19 cellular contexts compared by ENCODE assay signal in genomic region chr1:193141804-193142203, GRCh38. TPM values are rescaled to one million over a fixed set of nuclear protein-coding genes. Genes with fewer than 3 reads are reported as not detected.
A peak's percentile ranks its signal among the peaks of the same experiment; 100 is the strongest.
DNase-seq lines count a peak whose midpoint lies in the region; ATAC-seq and TF ChIP-seq lines count a peak whose summit lies in the region.
"Had no signal": no experiment of that assay in that cellular context is flagged by ENCODE, and none has a peak within 500 bp of the region (broad histone marks: within the 10 kb centered on the region; RNA-seq: fewer than 3 reads in every experiment).

No MANE protein-coding gene starts in this region.

- no peaks in the 10 kb centered on the region for H3K27me3 ChIP-seq in esophagus muscularis mucosa
- H3K27me3 ChIP-seq: gastroesophageal sphincter, right lobe of liver, upper lobe of right lung had no signal

- H3K4me1 Mint-ChIP-seq in activated naive CD4-positive, alpha-beta T cell treated with anti-CD3 and anti-CD28 coated beads, Interleukin-2, amount 50 U/mL, for 24 hours, result peaks cover 38% of the 10 kb centered on the region
- H3K4me1 Mint-ChIP-seq in activated naive CD4-positive, alpha-beta T cell treated with anti-CD3 and anti-CD28 coated beads, Interleukin-2, amount 10 ng/mL, durations not matched to agents 7 days and 5 days, result peaks cover 10% of the 10 kb centered on the region
- peaks cover 17 to 18% of the 10 kb centered on the region in 2 donors for H3K4me1 Mint-ChIP-seq in effector memory CD8-positive, alpha-beta T cell (ENCODE audit: low read depth in 2 of 2)
- peaks cover 20% of the 10 kb centered on the region for H3K4me1 Mint-ChIP-seq in stimulated activated naive CD8-positive, alpha-beta T cell treated with anti-CD3 and anti-CD28 coated beads, Interleukin-15, Interleukin-2, amounts not matched to agents 100 ng/mL and 50 ng/mL, for 24 hours (ENCODE audit: low read depth)

- peak overlapping the region; percentile 74 for H3K27ac Mint-ChIP-seq in activated naive CD4-positive, alpha-beta T cell treated with anti-CD3 and anti-CD28 coated beads, Interleukin-2, amount 50 U/mL, for 24 hours
- no peak overlapping the region for H3K27ac Mint-ChIP-seq in activated naive CD4-positive, alpha-beta T cell treated with anti-CD3 and anti-CD28 coated beads, Interleukin-2, amount 10 ng/mL, durations not matched to agents 7 days and 5 days
- H3K27ac Mint-ChIP-seq in effector memory CD8-positive, alpha-beta T cell, result no peak overlapping the region
- peak overlapping the region; percentile 38 for H3K27ac Mint-ChIP-seq in stimulated activated naive CD8-positive, alpha-beta T cell treated with anti-CD3 and anti-CD28 coated beads, Interleukin-15, Interleukin-2, amounts not matched to agents 100 ng/mL and 50 ng/mL, for 24 hours

- H3K9me3 Mint-ChIP-seq in activated naive CD4-positive, alpha-beta T cell treated with anti-CD3 and anti-CD28 coated beads, Interleukin-2, amount 50 U/mL, for 24 hours, result no peaks in the 10 kb centered on the region
- no peaks in the 10 kb centered on the region for H3K9me3 Mint-ChIP-seq in activated naive CD4-positive, alpha-beta T cell treated with anti-CD3 and anti-CD28 coated beads, Interleukin-2, amount 10 ng/mL, durations not matched to agents 7 days and 5 days
- H3K9me3 Mint-ChIP-seq in effector memory CD8-positive, alpha-beta T cell, result no peaks in the 10 kb centered on the region
- H3K9me3 Mint-ChIP-seq in stimulated activated naive CD8-positive, alpha-beta T cell treated with anti-CD3 and anti-CD28 coated beads, Interleukin-15, Interleukin-2, amounts not matched to agents 100 ng/mL and 50 ng/mL, for 24 hours, result no peaks in the 10 kb centered on the region

- no peak overlapping the region for H3K9ac ChIP-seq in SK-N-MC (ENCODE audit: insufficient read length)

- peaks cover 0 to 21% (median 7%) of the 10 kb centered on the region in 4 donors for H3K4me1 ChIP-seq in esophagus muscularis mucosa
- H3K4me1 ChIP-seq: right lobe of liver, upper lobe of right lung had no signal

- H3K4me3 ChIP-seq in SK-N-MC (no peak overlapping the region), esophagus muscularis mucosa (no peak overlapping the region)
- H3K4me3 ChIP-seq: gastroesophageal sphincter, right lobe of liver, upper lobe of right lung had no signal

- H3K4me3 Mint-ChIP-seq in activated naive CD4-positive, alpha-beta T cell treated with anti-CD3 and anti-CD28 coated beads, Interleukin-2, amount 50 U/mL, for 24 hours, result peak overlapping the region; percentile 2
- H3K4me3 Mint-ChIP-seq in activated naive CD4-positive, alpha-beta T cell treated with anti-CD3 and anti-CD28 coated beads, Interleukin-2, amount 10 ng/mL, durations not matched to agents 7 days and 5 days, result no peak overlapping the region
- no peak overlapping the region for H3K4me3 Mint-ChIP-seq in effector memory CD8-positive, alpha-beta T cell
- H3K4me3 Mint-ChIP-seq in stimulated activated naive CD8-positive, alpha-beta T cell treated with anti-CD3 and anti-CD28 coated beads, Interleukin-15, Interleukin-2, amounts not matched to agents 100 ng/mL and 50 ng/mL, for 24 hours, result peak overlapping the region; percentile 2

- no peak for TF ChIP-seq CTCF in esophagus muscularis mucosa (IDR thresholded peaks at IDR 0.05)

- intact Hi-C loops in esophagus muscularis mucosa (cut with DNase I), result no loop called here

- CTCF ChIA-PET in activated naive CD4-positive, alpha-beta T cell treated with anti-CD3 and anti-CD28 coated beads, Interleukin-2, amount 10 ng/mL, durations not matched to agents 7 days and 5 days (lab: Charles Lee), result no interaction called here

- H3K27me3 Mint-ChIP-seq in activated naive CD4-positive, alpha-beta T cell treated with anti-CD3 and anti-CD28 coated beads, Interleukin-2, amount 50 U/mL, for 24 hours, result no peaks in the 10 kb centered on the region
- H3K27me3 Mint-ChIP-seq in activated naive CD4-positive, alpha-beta T cell treated with anti-CD3 and anti-CD28 coated beads, Interleukin-2, amount 10 ng/mL, durations not matched to agents 7 days and 5 days, result no peaks in the 10 kb centered on the region
- no peaks in the 10 kb centered on the region for H3K27me3 Mint-ChIP-seq in effector memory CD8-positive, alpha-beta T cell
- no peaks in the 10 kb centered on the region for H3K27me3 Mint-ChIP-seq in stimulated activated naive CD8-positive, alpha-beta T cell treated with anti-CD3 and anti-CD28 coated beads, Interleukin-15, Interleukin-2, amounts not matched to agents 100 ng/mL and 50 ng/mL, for 24 hours

- H3K36me3 ChIP-seq in SK-N-MC (ENCODE audit: insufficient read depth, low read length), result peaks cover 79% of the 10 kb centered on the region
- peaks cover 22 to 66% (median 37%) of the 10 kb centered on the region in 4 donors for H3K36me3 ChIP-seq in esophagus muscularis mucosa

- WGBS in esophagus muscularis mucosa, result 78% methylated on average over 3 of the region's 3 CpGs

- no peak for TF ChIP-seq POLR2A in esophagus muscularis mucosa (IDR thresholded peaks at IDR 0.05; ENCODE audit: low read depth)

- H3K9me3 ChIP-seq in SK-N-MC (ENCODE audit: low read depth, low read length), result no peaks in the 10 kb centered on the region
- H3K9me3 ChIP-seq in esophagus muscularis mucosa, result no peaks in the 10 kb centered on the region
- H3K9me3 ChIP-seq: gastroesophageal sphincter, right lobe of liver, upper lobe of right lung had no signal

- H3K27ac ChIP-seq in SK-N-MC (peak overlapping the region; percentile 26; the same call in 1 of the 2 replicates), esophagus muscularis mucosa (replicated peaks in 1 of 4) (no peak overlapping the region)
- H3K27ac ChIP-seq: gastroesophageal sphincter, right lobe of liver, upper lobe of right lung had no signal

- no peak for DNase-seq in activated naive CD4-positive, alpha-beta T cell treated with anti-CD3 and anti-CD28 coated beads, Interleukin-2, amount 10 ng/mL, durations not matched to agents 7 days and 5 days
- no peak for DNase-seq in SK-N-MC (ENCODE audit: low read depth, low spot score)
- DNase-seq in effector memory CD8-positive, alpha-beta T cell, result no peak
- DNase-seq in NCI-H2107 (lab: John Stamatoyannopoulos, UW), result no peak
- no peak for DNase-seq in esophagus muscularis mucosa (ENCODE audit: extremely low spot score)
- DNase-seq: NCI-H1694, NCI-H345, right lobe of liver, SW 1271, upper lobe of right lung had no signal

- no peak for TF ChIP-seq EP300 in esophagus muscularis mucosa (IDR thresholded peaks at IDR 0.05)

- peak; percentile 58 for ATAC-seq in effector memory CD8-positive, alpha-beta T cell (replicated peaks)
- no peak for ATAC-seq in GM18909 (IDR thresholded peaks at IDR 0.05; ENCODE audit: poor library complexity, unreplicated experiment)
- ATAC-seq: gastroesophageal sphincter, left lobe of liver, right lobe of liver, upper lobe of right lung had no signal

- peaks cover 29% of the 10 kb centered on the region for H3K36me3 Mint-ChIP-seq in activated naive CD4-positive, alpha-beta T cell treated with anti-CD3 and anti-CD28 coated beads, Interleukin-2, amount 50 U/mL, for 24 hours
- peaks cover 47% of the 10 kb centered on the region for H3K36me3 Mint-ChIP-seq in activated naive CD4-positive, alpha-beta T cell treated with anti-CD3 and anti-CD28 coated beads, Interleukin-2, amount 10 ng/mL, durations not matched to agents 7 days and 5 days
- peaks cover 57% of the 10 kb centered on the region for H3K36me3 Mint-ChIP-seq in effector memory CD8-positive, alpha-beta T cell (ENCODE audit: insufficient read depth)
- peaks cover 66% of the 10 kb centered on the region for H3K36me3 Mint-ChIP-seq in stimulated activated naive CD8-positive, alpha-beta T cell treated with anti-CD3 and anti-CD28 coated beads, Interleukin-15, Interleukin-2, amounts not matched to agents 100 ng/mL and 50 ng/mL, for 24 hours (ENCODE audit: low read depth)

RNA-seq across cellular contexts. Expression of gene CDC73, which starts 20.0 kb away (rescaled TPM):
- total RNA-seq in esophagus muscularis mucosa, result 10 to 100 TPM; 45.4 to 66.9 (median 46.0) TPM

RNA-seq across cellular contexts. Expression of gene GLRX2, which starts 36.6 kb away (rescaled TPM):
- total RNA-seq in esophagus muscularis mucosa, result 10 to 100 TPM in 2 of 4 donors, 1 to 10 TPM in 2; 8.1 to 12.1 (median 10.0) TPM

RNA-seq across cellular contexts. Expression of gene B3GALT2, which starts 44.6 kb away (rescaled TPM):
- total RNA-seq in esophagus muscularis mucosa, result 1 to 10 TPM in 3 of 4 donors, under 1 TPM in 1; 0.50 to 4.6 (median 1.8) TPM
- total RNA-seq: Daoy, epithelial cell of proximal tubule, H1, MCF 10A had no signal

Comparison
In these comparisons a context has a peak if more than half of its experiments do, and no peak if none do; other contexts are left out.
1. H3K27ac Mint-ChIP-seq: peak in activated naive CD4-positive, alpha-beta T cell treated with anti-CD3 and anti-CD28 coated beads, Interleukin-2, amount 50 U/mL, for 24 hours (single experiment) and stimulated activated naive CD8-positive, alpha-beta T cell treated with anti-CD3 and anti-CD28 coated beads, Interleukin-15, Interleukin-2, amounts not matched to agents 100 ng/mL and 50 ng/mL, for 24 hours (single experiment); none in activated naive CD4-positive, alpha-beta T cell treated with anti-CD3 and anti-CD28 coated beads, Interleukin-2, amount 10 ng/mL, durations not matched to agents 7 days and 5 days (single experiment) and effector memory CD8-positive, alpha-beta T cell (0 of 2).
2. H3K4me3 Mint-ChIP-seq: peak in activated naive CD4-positive, alpha-beta T cell treated with anti-CD3 and anti-CD28 coated beads, Interleukin-2, amount 50 U/mL, for 24 hours (single experiment) and stimulated activated naive CD8-positive, alpha-beta T cell treated with anti-CD3 and anti-CD28 coated beads, Interleukin-15, Interleukin-2, amounts not matched to agents 100 ng/mL and 50 ng/mL, for 24 hours (single experiment); none in activated naive CD4-positive, alpha-beta T cell treated with anti-CD3 and anti-CD28 coated beads, Interleukin-2, amount 10 ng/mL, durations not matched to agents 7 days and 5 days (single experiment) and effector memory CD8-positive, alpha-beta T cell (0 of 2).